8 cellular contexts compared by ENCODE assay signal in the genomic region with DNA sequence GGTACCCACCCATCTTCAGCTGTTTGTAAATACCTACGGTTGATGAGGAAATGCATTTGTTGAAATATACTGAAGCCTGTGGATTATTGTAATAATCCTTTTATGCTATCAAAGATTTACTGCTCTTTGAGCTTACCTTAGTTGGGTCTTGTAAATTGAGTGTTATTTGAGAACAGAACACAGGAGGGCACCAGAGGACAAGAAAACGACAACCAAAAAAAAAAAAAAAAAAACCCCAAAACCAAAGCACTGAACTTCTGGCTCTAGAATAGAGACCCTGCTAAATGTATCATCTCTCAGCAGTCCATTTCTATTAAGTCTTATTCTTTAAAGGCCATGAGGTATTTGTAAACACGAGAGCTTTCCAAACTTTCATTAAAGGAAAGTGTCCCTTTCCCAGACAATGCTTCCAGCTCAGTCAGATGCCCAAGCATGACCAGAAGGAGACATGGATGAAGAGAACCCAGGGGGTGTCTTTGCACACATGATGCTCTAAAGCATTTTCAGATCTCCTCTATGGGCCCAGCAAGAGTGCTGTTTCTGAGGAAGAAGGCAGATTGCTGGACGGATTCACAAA.
DNase-seq lines count a peak whose midpoint lies in the region; ATAC-seq and TF ChIP-seq lines count a peak whose summit lies in the region.

No MANE protein-coding gene starts in this region.

- ATAC-seq in heart right ventricle (no peak), GM21786 (IDR thresholded peaks at IDR 0.05; ENCODE audit: unreplicated experiment) (no peak), GM19463 (IDR thresholded peaks at IDR 0.05; ENCODE audit: unreplicated experiment) (no peak)

- H3K4me3 ChIP-seq in heart right ventricle (no peak overlapping the region), right atrium auricular region (no peak overlapping the region), spleen (no peak overlapping the region)

- TF ChIP-seq CTCF in heart right ventricle (IDR thresholded peaks at IDR 0.05) = peak in 8 of 9 donors; percentile 27 to 58 (median 41)
- peak in 1 of 2 donors; percentile 42 for TF ChIP-seq CTCF in right atrium auricular region (IDR thresholded peaks at IDR 0.05)
- peak in 6 of 11 experiments; percentile 20 to 42 (median 30) for TF ChIP-seq CTCF in spleen (IDR thresholded peaks at IDR 0.05 in 8 of 11, conservative IDR thresholded peaks at IDR 0.05 in 3 of 11)

- H3K9me3 ChIP-seq in heart right ventricle (peaks cover 0 to 6% (median 0%) of the 10 kb centered on the region in 11 donors), right atrium auricular region (no peaks in the 10 kb centered on the region), spleen (peaks cover 0 to 5% (median 0%) of the 10 kb centered on the region in 8 donors)

- H3K27me3 ChIP-seq in heart right ventricle = peaks cover 0 to 25% (median 7%) of the 10 kb centered on the region in 7 donors
- no peaks in the 10 kb centered on the region for H3K27me3 ChIP-seq in right atrium auricular region
- H3K27me3 ChIP-seq in spleen (replicated peaks in 1 of 7) = no peaks in the 10 kb centered on the region

- no peak for TF ChIP-seq POLR2A in erythroblast (IDR thresholded peaks at IDR 0.05; ENCODE audit: low read length)
- no peak for TF ChIP-seq POLR2A in spleen (IDR thresholded peaks at IDR 0.05)

- intact Hi-C loops in heart right ventricle (cut with DNase I) = no loop called here
- intact Hi-C loops in spleen (cut with DNase I; ENCODE audit: low total_unique reads) = no loop called here

- WGBS in heart right ventricle, 2 donors = 19 to 22% methylated on average over 4 of the region's 4 CpGs
- WGBS in spleen, 5 donors = 16 to 22% (median 19%) methylated on average over 4 of the region's 4 CpGs

- H3K27ac ChIP-seq in heart right ventricle (no peak overlapping the region), right atrium auricular region (no peak overlapping the region), spleen (no peak overlapping the region)

- H3K36me3 ChIP-seq in heart right ventricle = no peaks in the 10 kb centered on the region
- H3K36me3 ChIP-seq in right atrium auricular region = no peaks in the 10 kb centered on the region
- no peaks in the 10 kb centered on the region for H3K36me3 ChIP-seq in spleen

- H3K4me1 ChIP-seq in heart right ventricle = no peaks in the 10 kb centered on the region
- H3K4me1 ChIP-seq in right atrium auricular region = no peaks in the 10 kb centered on the region
- H3K4me1 ChIP-seq in spleen = no peaks in the 10 kb centered on the region

- no peak for DNase-seq in heart right ventricle
- DNase-seq in right atrium auricular region (ENCODE audit: low spot score) = no peak
- peak; percentile 52 for DNase-seq in NCI-H2227 treated with DMSO at 0.1 percent for 48 hours (lab: John Stamatoyannopoulos, UW)
- peak; percentile 3 to 31 for DNase-seq in erythroblast (lab: John Stamatoyannopoulos, UW)
- no peak for DNase-seq in spleen
- no peak for DNase-seq in cortex of kidney (lab: John Stamatoyannopoulos, UW)

Comparison
In these comparisons a context has a peak if more than half of its experiments do, and no peak if none do; other contexts are left out.
1. DNase-seq: peak in NCI-H2227 treated with DMSO at 0.1 percent for 48 hours (single experiment) and erythroblast (2 of 2); none in heart right ventricle (0 of 2), right atrium auricular region (single experiment), spleen (single experiment) and cortex of kidney (single experiment).